Comparison of ENCODE assay signal across 12 cellular contexts in genomic region chr2:232026941-232027340, GRCh38.
DNase-seq lines count a peak whose midpoint lies in the region; ATAC-seq, FAIRE-seq and TF ChIP-seq lines count a peak whose summit lies in the region.
"Had no signal": no experiment of that assay in that cellular context is flagged by ENCODE, and none has a peak within 500 bp of the region (broad histone marks: within the 10 kb centered on the region; RNA-seq: fewer than 3 reads in every experiment).

No MANE protein-coding gene starts in this region.

- CTCF ChIA-PET in A673 (lab: Charles Lee) = no interaction called here

- H3K27ac ChIP-seq in A673 (ENCODE audit: low read depth, low read length, poor library complexity, severe bottlenecking) = no peak overlapping the region
- H3K27ac ChIP-seq: breast epithelium, suprapubic skin had no signal

- DNase-seq in GM12891 (ENCODE audit: insufficient read length, low spot score) = peak; percentile 9
- peak; percentile 32 for DNase-seq in GM19238 (ENCODE audit: insufficient read length, low spot score)
- no peak for DNase-seq in activated effector memory CD4-positive, alpha-beta T cell treated with anti-CD3 and anti-CD28 coated beads, Interleukin-2, amount 50 U/mL, for 16 hours
- no peak for DNase-seq in midbrain (lab: John Stamatoyannopoulos, UW)
- no peak for DNase-seq in A673 (ENCODE audit: low spot score)
- DNase-seq: C1 segment of cervical spinal cord, foreskin melanocyte had no signal

- no peak for TF ChIP-seq POLR2A in GM12891 (IDR thresholded peaks at IDR 0.05; ENCODE audit: low read depth, low read length)

- no peak for TF ChIP-seq CTCF in A673 (conservative IDR thresholded peaks at IDR 0.05; ENCODE audit: low read depth, low read length)

- no TSS peak for BruUV-seq in A673 (replicated peaks; lab: Mats Ljungman, UMichigan)

- peak; percentile 90 for FAIRE-seq in GM12891 (lab: Jason Lieb, UNC)

- H3K36me3 ChIP-seq in A673 (ENCODE audit: insufficient read depth, low read length, poor library complexity, severe bottlenecking) = peaks cover 14% of the 10 kb centered on the region

- POLR2A ChIA-PET in A673 (lab: Charles Lee; ENCODE audit: low non-redundant PET) = no interaction called here

- no peaks in the 10 kb centered on the region for H3K4me1 ChIP-seq in A673 (ENCODE audit: insufficient read depth, low read length, poor library complexity, severe bottlenecking)
- H3K4me1 ChIP-seq: breast epithelium had no signal

- H3K4me3 ChIP-seq in A673 (ENCODE audit: low read depth, low read length, poor library complexity, severe bottlenecking) = no peak overlapping the region
- H3K4me3 ChIP-seq: breast epithelium, suprapubic skin had no signal

- no peaks in the 10 kb centered on the region for H3K27me3 ChIP-seq in A673 (replicated peaks; ENCODE audit: insufficient read depth, low read depth, low read length, poor library complexity)
- H3K27me3 ChIP-seq: breast epithelium, suprapubic skin had no signal

- no peaks in the 10 kb centered on the region for H3K9me3 ChIP-seq in A673 (ENCODE audit: low read depth, low read length, poor library complexity, severe bottlenecking)
- H3K9me3 ChIP-seq: breast epithelium, suprapubic skin had no signal

- intact Hi-C loops in A673 (cut with micrococcal nuclease; ENCODE audit: unreplicated experiment) = no loop called here

- peak; percentile 91 for ATAC-seq in HG02763 (IDR thresholded peaks at IDR 0.05; ENCODE audit: unreplicated experiment)
- ATAC-seq in HG03565 (IDR thresholded peaks at IDR 0.05; ENCODE audit: unreplicated experiment) = peak; percentile 96
- no peak for ATAC-seq in esophagus mucosa

TF ChIP-seq in GM12891, 5 proteins besides CTCF, POLR2A, EP300 and RAD21:
- TF ChIP-seq TAF1 (IDR thresholded peaks at IDR 0.05; ENCODE audit: low read depth, low read length) (no peak), POU2F2 (IDR thresholded peaks at IDR 0.05; ENCODE audit: low read depth, low read length) (no peak), PAX5 (IDR thresholded peaks at IDR 0.05; ENCODE audit: insufficient read depth, low read length, severe bottlenecking) (no peak), SPI1 (IDR thresholded peaks at IDR 0.05; ENCODE audit: low read depth, low read length) (no peak), POLR2AphosphoS5 (IDR thresholded peaks at IDR 0.05; ENCODE audit: low read depth, low read length) (no peak)

Comparison
In these comparisons a context has a peak if more than half of its experiments do, and no peak if none do; other contexts are left out.
1. DNase-seq: peak in GM12891 (single experiment) and GM19238 (single experiment); none in activated effector memory CD4-positive, alpha-beta T cell treated with anti-CD3 and anti-CD28 coated beads, Interleukin-2, amount 50 U/mL, for 16 hours (single experiment), midbrain (single experiment) and A673 (single experiment).